8 cellular contexts compared by ENCODE assay signal in the genomic region with DNA sequence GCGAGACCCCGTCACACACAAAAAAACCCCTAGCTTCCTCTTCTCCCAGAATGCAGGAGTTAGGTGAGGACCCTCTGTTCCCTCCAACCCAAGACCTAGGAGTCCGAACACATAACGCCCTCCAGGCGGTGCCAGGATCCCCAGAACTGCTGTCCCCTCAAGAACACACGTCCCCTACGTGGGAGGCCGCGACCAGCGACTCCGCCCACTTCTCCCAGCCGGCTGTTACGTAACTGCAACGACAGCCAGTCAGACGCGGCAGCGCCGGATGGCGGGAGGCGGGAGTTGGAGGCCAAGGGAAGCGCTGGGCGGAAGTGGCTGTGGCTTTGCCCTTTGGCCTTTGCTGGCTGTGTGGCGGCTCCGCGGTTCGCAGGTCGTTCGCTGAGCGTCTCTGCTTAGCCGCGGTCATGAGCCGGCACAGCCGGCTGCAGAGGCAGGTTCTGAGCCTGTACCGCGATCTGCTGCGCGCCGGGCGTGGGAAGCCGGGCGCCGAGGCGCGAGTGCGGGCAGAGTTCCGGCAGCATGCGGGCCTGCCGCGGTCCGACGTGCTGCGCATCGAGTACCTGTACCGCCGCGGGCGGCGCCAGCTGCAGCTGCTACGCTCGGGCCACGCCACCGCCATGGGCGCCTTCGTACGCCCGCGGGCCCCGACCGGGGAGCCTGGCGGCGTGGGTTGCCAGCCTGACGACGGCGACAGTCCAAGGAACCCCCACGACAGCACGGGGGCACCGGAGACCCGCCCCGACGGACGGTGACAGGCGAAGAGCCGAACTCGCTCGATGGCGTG.
DNase-seq lines count a peak whose midpoint lies in the region; ATAC-seq and TF ChIP-seq lines count a peak whose summit lies in the region.

A gene with protein sequence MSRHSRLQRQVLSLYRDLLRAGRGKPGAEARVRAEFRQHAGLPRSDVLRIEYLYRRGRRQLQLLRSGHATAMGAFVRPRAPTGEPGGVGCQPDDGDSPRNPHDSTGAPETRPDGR (plus strand): TSS at position 321 of the 787 bp plus-strand sequence. CDS start 87 bp downstream, at position 408.

- H3K27ac ChIP-seq in RWPE2 (ENCODE audit: poor library complexity, severe bottlenecking), result peak within 1 kb of the TSS; percentile 27

- H3K4me1 Mint-ChIP-seq in nephron progenitor cell, result peaks cover 23% of the 10 kb centered on the region
- H3K4me1 Mint-ChIP-seq in stimulated activated naive CD8-positive, alpha-beta T cell treated with anti-CD3 and anti-CD28 coated beads, Interleukin-15, amount 100 ng/mL, for 72 hours, result peaks cover 52% of the 10 kb centered on the region

- H3K27ac Mint-ChIP-seq in nephron progenitor cell, result peak within 1 kb of the TSS; percentile 89
- peak within 1 kb of the TSS; percentile 93 to 96 for H3K27ac Mint-ChIP-seq in stimulated activated naive CD8-positive, alpha-beta T cell treated with anti-CD3 and anti-CD28 coated beads, Interleukin-15, amount 100 ng/mL, for 72 hours

- TF ChIP-seq CTCF in RWPE2 (IDR thresholded peaks at IDR 0.05; ENCODE audit: poor library complexity, severe bottlenecking) (no peak), fibroblast of pulmonary artery (IDR thresholded peaks at IDR 0.05; ENCODE audit: low read length, missing control alignments) (no peak), nephron progenitor cell (IDR thresholded peaks at IDR 0.05) (no peak)

- peaks cover 18% of the 10 kb centered on the region for H3K36me3 ChIP-seq in RWPE2 (ENCODE audit: low read depth)

- H3K4me3 Mint-ChIP-seq in nephron progenitor cell, result peak within 1 kb of the TSS; percentile 87
- peak within 1 kb of the TSS; percentile 91 to 94 for H3K4me3 Mint-ChIP-seq in stimulated activated naive CD8-positive, alpha-beta T cell treated with anti-CD3 and anti-CD28 coated beads, Interleukin-15, amount 100 ng/mL, for 72 hours

- no peaks in the 10 kb centered on the region for H3K9me3 ChIP-seq in RWPE2 (ENCODE audit: severe bottlenecking)

- ATAC-seq in RWPE2 (ENCODE audit: low read depth), result peak; percentile 83
- peak; percentile 89 for ATAC-seq in stimulated activated naive CD8-positive, alpha-beta T cell treated with anti-CD3 and anti-CD28 coated beads, Interleukin-15, amount 100 ng/mL, for 72 hours

- H3K9me3 Mint-ChIP-seq in nephron progenitor cell, result no peaks in the 10 kb centered on the region
- no peaks in the 10 kb centered on the region for H3K9me3 Mint-ChIP-seq in stimulated activated naive CD8-positive, alpha-beta T cell treated with anti-CD3 and anti-CD28 coated beads, Interleukin-15, amount 100 ng/mL, for 72 hours

- H3K4me3 ChIP-seq in RWPE2 (ENCODE audit: severe bottlenecking) (peak within 1 kb of the TSS; percentile 61), fibroblast of pulmonary artery (replicated peaks; ENCODE audit: low read depth, low read length) (peak within 1 kb of the TSS; percentile 71)

- H3K27me3 ChIP-seq in RWPE2 (ENCODE audit: insufficient read depth, poor library complexity, severe bottlenecking), result no peaks in the 10 kb centered on the region

- peaks cover 11% of the 10 kb centered on the region for H3K36me3 Mint-ChIP-seq in nephron progenitor cell (ENCODE audit: low read depth)

- DNase-seq in EL, result peak; percentile 95
- peak; percentile 67 for DNase-seq in GOT3 (lab: John Stamatoyannopoulos, UW)
- DNase-seq in LoVo (ENCODE audit: low spot score), result peak; percentile 96
- DNase-seq in RWPE2 (ENCODE audit: low spot score), result peak; percentile 95
- peak; percentile 89 for DNase-seq in activated effector memory CD4-positive, alpha-beta T cell treated with Interleukin-2 at 50 U/mL for 16 hours
- DNase-seq in fibroblast of pulmonary artery (ENCODE audit: low read depth), result peak; percentile 93
- peak; percentile 96 for DNase-seq in nephron progenitor cell
- DNase-seq in stimulated activated naive CD8-positive, alpha-beta T cell treated with anti-CD3 and anti-CD28 coated beads, Interleukin-15, amount 100 ng/mL, for 72 hours, result peak; percentile 90 to 95

- H3K27me3 Mint-ChIP-seq in nephron progenitor cell (ENCODE audit: low read depth, poor library complexity), result peaks cover 29% of the 10 kb centered on the region
- H3K27me3 Mint-ChIP-seq in stimulated activated naive CD8-positive, alpha-beta T cell treated with anti-CD3 and anti-CD28 coated beads, Interleukin-15, amount 100 ng/mL, for 72 hours, result no peaks in the 10 kb centered on the region

- H3K4me1 ChIP-seq in RWPE2 (ENCODE audit: insufficient read depth, poor library complexity, severe bottlenecking), result peaks cover 3% of the 10 kb centered on the region

Comparison
In these comparisons a context has a peak if more than half of its experiments do, and no peak if none do; other contexts are left out.
1. Peak in every context shown above with its lines: DNase-seq, ATAC-seq, H3K4me3 ChIP-seq and H3K27ac ChIP-seq.